Comparison of ENCODE assay signal across 9 cellular contexts in genomic region chr12:71653137-71653536, GRCh38.
"Had no signal": no experiment of that assay in that cellular context is flagged by ENCODE, and none has a peak within 500 bp of the region (broad histone marks: within the 10 kb centered on the region; RNA-seq: fewer than 3 reads in every experiment).

No MANE protein-coding gene starts in this region.

- FAIRE-seq: HepG2 had no signal

- H3K27ac Mint-ChIP-seq: H9, HFFc6, IgD-negative memory B cell had no signal

- H3K4me3 ChIP-seq: GM23248 had no signal

- H3K4me1 Mint-ChIP-seq: H9 had no signal

- H3K4me3 Mint-ChIP-seq: H9, HFFc6, IgD-negative memory B cell had no signal

- H3K9ac ChIP-seq: GM23248 had no signal

- ATAC-seq: HepG2 had no signal

- H3K27me3 Mint-ChIP-seq: IgD-negative memory B cell had no signal

- H3K9me3 Mint-ChIP-seq: HFFc6, IgD-negative memory B cell had no signal

- H3K27ac ChIP-seq: GM23248, HL-60 had no signal

- H2AFZ ChIP-seq: GM23248 had no signal

- DNase-seq: GM23248, GOT3, H9, HCEC 1CT, HFFc6, KG1 had no signal
